9 cellular contexts compared by ENCODE assay signal in genomic region chr18:53796042-53796729, GRCh38.
A peak's percentile ranks its signal among the peaks of the same experiment; 100 is the strongest.
DNase-seq lines count a peak whose midpoint lies in the region; ATAC-seq and TF ChIP-seq lines count a peak whose summit lies in the region.
"Had no signal": no experiment of that assay in that cellular context is flagged by ENCODE, and none has a peak within 500 bp of the region (broad histone marks: within the 10 kb centered on the region; RNA-seq: fewer than 3 reads in every experiment).

No MANE protein-coding gene starts in this region.

- no peaks in the 10 kb centered on the region for H3K36me3 ChIP-seq in left ventricle myocardium inferior
- H3K36me3 ChIP-seq in thoracic aorta = no peaks in the 10 kb centered on the region
- no peaks in the 10 kb centered on the region for H3K36me3 ChIP-seq in ovary

- WGBS in ovary, 3 donors = 86 to 97% (median 87%) methylated on average over 1 of the region's 1 CpG

- intact Hi-C loops in Right ventricle myocardium superior (cut with DNase I) (no loop called here), left ventricle myocardium inferior (cut with micrococcal nuclease) (no loop called here), ovary (cut with DNase I) (no loop called here)

- ATAC-seq in Right ventricle myocardium superior (ENCODE audit: poor library complexity) = peak; percentile 89
- ATAC-seq in HG03432 (IDR thresholded peaks at IDR 0.05; ENCODE audit: unreplicated experiment) = peak; percentile 93
- peak; percentile 65 for ATAC-seq in thoracic aorta (ENCODE audit: insufficient number of reproducible peaks, low FRiP score, low read depth)
- ATAC-seq in effector memory CD8-positive, alpha-beta T cell (replicated peaks) = no peak

- no peak for TF ChIP-seq POLR2A in ovary (IDR thresholded peaks at IDR 0.05)

- no peaks in the 10 kb centered on the region for H3K4me1 Mint-ChIP-seq in effector memory CD8-positive, alpha-beta T cell (ENCODE audit: low read depth in 2 of 2)
- H3K4me1 Mint-ChIP-seq in activated naive CD4-positive, alpha-beta T cell treated with anti-CD3 and anti-CD28 coated beads, Interleukin-2, amount 10 ng/mL, durations not matched to agents 7 days and 5 days = no peaks in the 10 kb centered on the region

- no peak for TF ChIP-seq CTCF in left ventricle myocardium inferior (IDR thresholded peaks at IDR 0.05; ENCODE audit: borderline replicate concordance)
- TF ChIP-seq CTCF in choroid plexus epithelial cell (conservative IDR thresholded peaks at IDR 0.05; ENCODE audit: low read depth, low read length) = no peak
- no peak for TF ChIP-seq CTCF in thoracic aorta (IDR thresholded peaks at IDR 0.05)
- TF ChIP-seq CTCF in ovary (IDR thresholded peaks at IDR 0.05) = no peak

- H3K27me3 ChIP-seq in left ventricle myocardium inferior (ENCODE audit: low read depth) (no peaks in the 10 kb centered on the region), thoracic aorta (replicated peaks; ENCODE audit: insufficient read depth) (no peaks in the 10 kb centered on the region), ovary (no peaks in the 10 kb centered on the region)

- no peak overlapping the region for H3K27ac Mint-ChIP-seq in effector memory CD8-positive, alpha-beta T cell
- no peak overlapping the region for H3K27ac Mint-ChIP-seq in activated naive CD4-positive, alpha-beta T cell treated with anti-CD3 and anti-CD28 coated beads, Interleukin-2, amount 10 ng/mL, durations not matched to agents 7 days and 5 days

- no peak overlapping the region for H3K4me3 Mint-ChIP-seq in effector memory CD8-positive, alpha-beta T cell
- no peak overlapping the region for H3K4me3 Mint-ChIP-seq in activated naive CD4-positive, alpha-beta T cell treated with anti-CD3 and anti-CD28 coated beads, Interleukin-2, amount 10 ng/mL, durations not matched to agents 7 days and 5 days

- H3K4me1 ChIP-seq in left ventricle myocardium inferior = no peaks in the 10 kb centered on the region
- no peaks in the 10 kb centered on the region for H3K4me1 ChIP-seq in thoracic aorta (ENCODE audit: control insufficient read depth in 1 of 2, low read depth in 2 of 2)
- no peaks in the 10 kb centered on the region for H3K4me1 ChIP-seq in ovary (ENCODE audit: insufficient read depth)

- no peaks in the 10 kb centered on the region for H3K27me3 Mint-ChIP-seq in effector memory CD8-positive, alpha-beta T cell
- no peaks in the 10 kb centered on the region for H3K27me3 Mint-ChIP-seq in activated naive CD4-positive, alpha-beta T cell treated with anti-CD3 and anti-CD28 coated beads, Interleukin-2, amount 10 ng/mL, durations not matched to agents 7 days and 5 days

- no peaks in the 10 kb centered on the region for H3K36me3 Mint-ChIP-seq in effector memory CD8-positive, alpha-beta T cell (ENCODE audit: insufficient read depth)
- no peaks in the 10 kb centered on the region for H3K36me3 Mint-ChIP-seq in activated naive CD4-positive, alpha-beta T cell treated with anti-CD3 and anti-CD28 coated beads, Interleukin-2, amount 10 ng/mL, durations not matched to agents 7 days and 5 days

- CTCF ChIA-PET in activated naive CD4-positive, alpha-beta T cell treated with anti-CD3 and anti-CD28 coated beads, Interleukin-2, amount 10 ng/mL, durations not matched to agents 7 days and 5 days (lab: Charles Lee) = no interaction called here

- peaks cover 7 to 9% of the 10 kb centered on the region in 2 donors for H3K9me3 Mint-ChIP-seq in effector memory CD8-positive, alpha-beta T cell
- peaks cover 3% of the 10 kb centered on the region for H3K9me3 Mint-ChIP-seq in activated naive CD4-positive, alpha-beta T cell treated with anti-CD3 and anti-CD28 coated beads, Interleukin-2, amount 10 ng/mL, durations not matched to agents 7 days and 5 days

- H3K4me3 ChIP-seq in left ventricle myocardium inferior (no peak overlapping the region), choroid plexus epithelial cell (ENCODE audit: low read depth, low read length) (no peak overlapping the region), thoracic aorta (no peak overlapping the region), ovary (no peak overlapping the region)

- peaks cover 4% of the 10 kb centered on the region for H3K9me3 ChIP-seq in left ventricle myocardium inferior (replicated peaks)
- no peaks in the 10 kb centered on the region for H3K9me3 ChIP-seq in thoracic aorta
- H3K9me3 ChIP-seq in ovary = no peaks in the 10 kb centered on the region

- DNase-seq in Right ventricle myocardium superior (no peak), left ventricle myocardium inferior (no peak), choroid plexus epithelial cell (ENCODE audit: low read depth) (peak; percentile 94), thoracic aorta (ENCODE audit: low spot score) (no peak), ovary (no peak)
- DNase-seq in effector memory CD8-positive, alpha-beta T cell = no peak
- no peak for DNase-seq in activated naive CD4-positive, alpha-beta T cell treated with anti-CD3 and anti-CD28 coated beads, Interleukin-2, amount 10 ng/mL, durations not matched to agents 7 days and 5 days
- DNase-seq: DND-41 had no signal

- H3K27ac ChIP-seq in left ventricle myocardium inferior (replicated peaks) = no peak overlapping the region
- H3K27ac ChIP-seq in thoracic aorta = no peak overlapping the region
- H3K27ac ChIP-seq in ovary = no peak overlapping the region

- TF ChIP-seq EP300 in ovary (IDR thresholded peaks at IDR 0.05) = no peak
